15 cellular contexts compared by ENCODE assay signal in the genomic region with DNA sequence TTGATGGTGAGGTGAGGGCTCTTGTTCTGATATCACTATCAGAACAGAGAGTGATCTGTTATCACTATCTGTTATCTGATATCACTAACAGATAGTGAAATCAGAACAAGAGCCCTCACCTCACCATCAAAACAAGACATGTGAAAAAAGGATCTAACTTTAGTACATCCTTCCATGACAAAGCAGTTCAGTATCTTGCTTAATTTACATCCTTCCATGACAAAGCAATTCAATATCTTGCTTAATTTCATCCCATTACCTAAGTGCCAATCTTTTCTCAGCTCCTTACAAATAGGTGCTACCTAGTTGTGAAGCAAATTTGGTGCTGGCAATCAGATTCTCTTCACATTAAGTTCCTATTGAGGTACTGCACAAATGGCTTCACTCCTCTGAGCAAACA.
DNase-seq lines count a peak whose midpoint lies in the region; TF ChIP-seq lines count a peak whose summit lies in the region.
"Had no signal": no experiment of that assay in that cellular context is flagged by ENCODE, and none has a peak within 500 bp of the region (broad histone marks: within the 10 kb centered on the region; RNA-seq: fewer than 3 reads in every experiment).

No MANE protein-coding gene starts in this region.

- H3K36me3 ChIP-seq in WERI-Rb-1, result no peaks in the 10 kb centered on the region

- no peaks in the 10 kb centered on the region for H3K9me3 ChIP-seq in WERI-Rb-1 (ENCODE audit: severe bottlenecking)

- TF ChIP-seq CTCF in choroid plexus epithelial cell (conservative IDR thresholded peaks at IDR 0.05; ENCODE audit: low read depth, low read length) (no peak), WERI-Rb-1 (IDR thresholded peaks at IDR 0.05; ENCODE audit: low read depth, low read length) (no peak)

- no peaks in the 10 kb centered on the region for H3K27me3 ChIP-seq in WERI-Rb-1 (ENCODE audit: insufficient read depth, low read depth, severe bottlenecking)

- no peak overlapping the region for H3K27ac ChIP-seq in WERI-Rb-1
- H3K27ac ChIP-seq: C4-2B, KMS-11 had no signal

- DNase-seq in NCI-H2171 treated with DMSO at 0.1 percent for 48 hours (lab: John Stamatoyannopoulos, UW) (peak; percentile 29), NCI-H2171 (lab: John Stamatoyannopoulos, UW) (no peak), NCI-H146 treated with DMSO at 0.1 percent for 48 hours (lab: John Stamatoyannopoulos, UW; ENCODE audit: unreplicated experiment) (peak; percentile 63), choroid plexus epithelial cell (ENCODE audit: low read depth) (peak; percentile 7), WERI-Rb-1 (no peak), NCI-H187 (lab: John Stamatoyannopoulos, UW) (no peak)
- DNase-seq in stimulated activated naive CD4-positive, alpha-beta T cell treated with Interleukin-2 at 50 U/mL for 16 hours (lab: John Stamatoyannopoulos, UW), result no peak
- DNase-seq: IMR-90; NCI-H2029; NCI-H446 treated with DMSO at 0.1 percent for 48 hours; NCI-H526 treated with DMSO at 0.1 percent for 48 hours; NK-92 treated with Interleukin-12 subunit alpha and Interleukin-12 subunit beta, amount 100 ng/mL, for 24 hours; OCI-M1 had no signal

- H3K4me3 ChIP-seq in choroid plexus epithelial cell (ENCODE audit: low read depth, low read length) (no peak overlapping the region), WERI-Rb-1 (ENCODE audit: low read depth, low read length) (no peak overlapping the region)

Comparison
In these comparisons a context has a peak if more than half of its experiments do, and no peak if none do; other contexts are left out.
1. DNase-seq: peak in NCI-H2171 treated with DMSO at 0.1 percent for 48 hours (single experiment), NCI-H146 treated with DMSO at 0.1 percent for 48 hours (single experiment) and choroid plexus epithelial cell (single experiment); none in NCI-H2171 (single experiment), stimulated activated naive CD4-positive, alpha-beta T cell treated with Interleukin-2 at 50 U/mL for 16 hours (single experiment), WERI-Rb-1 (single experiment) and NCI-H187 (0 of 2).